Comparison of ENCODE assay signal across 8 cellular contexts in the genomic region with DNA sequence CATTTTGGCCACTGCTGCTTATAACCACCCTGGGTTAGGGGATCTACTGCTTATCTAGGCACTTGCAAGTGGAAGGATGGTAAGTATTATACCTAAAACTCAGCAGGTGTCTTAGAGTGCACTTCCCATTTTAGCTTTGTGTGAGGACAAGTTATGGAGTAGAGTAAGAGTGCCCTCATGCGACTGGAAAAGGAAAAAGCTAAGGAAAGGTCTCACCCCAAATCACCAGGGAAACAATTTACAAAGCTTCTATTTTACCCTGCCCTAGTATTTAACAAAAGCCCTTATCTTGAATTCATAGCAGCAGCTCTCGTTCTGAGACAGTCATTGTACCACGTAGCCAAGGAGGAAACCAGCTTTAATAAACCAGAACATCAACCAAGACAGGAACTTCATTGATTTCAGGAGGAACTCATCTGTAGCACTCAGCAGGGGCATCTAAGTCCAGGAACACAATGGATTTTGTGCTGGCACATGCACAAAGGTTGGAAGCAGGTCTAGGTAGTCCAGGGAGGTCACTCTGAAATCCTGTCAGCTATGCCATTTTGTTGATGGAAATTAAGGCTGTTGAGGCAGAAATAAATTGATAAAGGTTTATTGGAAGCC. TPM values are rescaled to one million over a fixed set of nuclear protein-coding genes. Genes with fewer than 3 reads are reported as not detected.
DNase-seq lines count a peak whose midpoint lies in the region; ATAC-seq and TF ChIP-seq lines count a peak whose summit lies in the region.

No MANE protein-coding gene starts in this region.

- no peak overlapping the region for H3K4me3 ChIP-seq in SK-N-MC
- H3K4me3 ChIP-seq in dorsolateral prefrontal cortex = peak overlapping the region in 17 of 59 donors; percentile 0 to 43 (median 15)
- no peak overlapping the region for H3K4me3 ChIP-seq in lung
- no peak overlapping the region for H3K4me3 ChIP-seq in uterus

- H3K36me3 ChIP-seq in SK-N-MC (ENCODE audit: insufficient read depth, low read length) (no peaks in the 10 kb centered on the region), lung (ENCODE audit: control insufficient read depth in 2 of 2, insufficient read depth in 2 of 2, low read length in 2 of 2) (no peaks in the 10 kb centered on the region), uterus (no peaks in the 10 kb centered on the region)

- TF ChIP-seq POLR2A in uterus (IDR thresholded peaks at IDR 0.05) = no peak

- no peaks in the 10 kb centered on the region for H3K9me3 ChIP-seq in SK-N-MC (ENCODE audit: low read depth, low read length)
- H3K9me3 ChIP-seq in lung (ENCODE audit: control insufficient read depth in 2 of 2, insufficient read depth in 1 of 2, low read length in 1 of 2) = no peaks in the 10 kb centered on the region
- H3K9me3 ChIP-seq in uterus = no peaks in the 10 kb centered on the region

- intact Hi-C loops in dorsolateral prefrontal cortex (cut with DNase I) = loop anchor here in 1 of 2 donors (10.0 kb wide), 1 partner anchor 280 kb away; no protein-coding TSS in a partner anchor
- intact Hi-C loops in uterus (cut with DNase I; ENCODE audit: low total_unique reads) = no loop called here

- peak; percentile 79 for ATAC-seq in lung (ENCODE audit: insufficient read depth, low FRiP score)

- no peak overlapping the region for H3K9ac ChIP-seq in SK-N-MC (ENCODE audit: insufficient read length)

- DNase-seq in AG08396 (ENCODE audit: low spot score) = peak; percentile 57
- peak; percentile 46 for DNase-seq in NCI-H1417 treated with DMSO at 0.1 percent for 48 hours (lab: John Stamatoyannopoulos, UW)
- peak; percentile 40 for DNase-seq in SK-N-MC (ENCODE audit: low read depth, low spot score)
- peak in 2 of 10 donors; percentile 15 to 33 for DNase-seq in dorsolateral prefrontal cortex
- no peak for DNase-seq in lung (ENCODE audit: low spot score)
- no peak for DNase-seq in uterus
- no peak for DNase-seq in T-helper 9 cell

- WGBS in lung, 2 donors = 0% methylated on average over 3 of the region's 3 CpGs

- H3K27me3 ChIP-seq in dorsolateral prefrontal cortex = no peaks in the 10 kb centered on the region
- H3K27me3 ChIP-seq in lung (ENCODE audit: control insufficient read depth, insufficient read depth) = no peaks in the 10 kb centered on the region
- H3K27me3 ChIP-seq in uterus = no peaks in the 10 kb centered on the region

- no peak overlapping the region for H3K27ac ChIP-seq in SK-N-MC
- peak overlapping the region in 44 of 59 donors; percentile 9 to 84 (median 57) for H3K27ac ChIP-seq in dorsolateral prefrontal cortex
- H3K27ac ChIP-seq in lung (ENCODE audit: low read depth in 1 of 2, low read length in 1 of 2) = no peak overlapping the region
- H3K27ac ChIP-seq in uterus = no peak overlapping the region

- H3K4me1 ChIP-seq in lung (ENCODE audit: control insufficient read depth in 2 of 2, insufficient read depth in 2 of 2, low read length in 2 of 2) (no peaks in the 10 kb centered on the region), uterus (no peaks in the 10 kb centered on the region)

- TF ChIP-seq CTCF in GM12872 (IDR thresholded peaks at IDR 0.05; ENCODE audit: insufficient read depth, low read depth, low read length) (peak; percentile 79), dorsolateral prefrontal cortex (IDR thresholded peaks at IDR 0.05 in 54 of 56, conservative IDR thresholded peaks at IDR 0.05 in 2 of 56; ENCODE audit: low read depth in 1 of 56, partially characterized antibody in 56 of 56) (peak; percentile 40 to 88 (median 76)), lung (IDR thresholded peaks at IDR 0.05; ENCODE audit: control extremely low read depth, extremely low read depth) (peak; percentile 77), uterus (IDR thresholded peaks at IDR 0.05) (peak; percentile 65 to 80 (median 76))

RNA-seq across cellular contexts. Expression of gene RDH12, which starts 2.9 kb away (rescaled TPM):
- total RNA-seq in dorsolateral prefrontal cortex (1 to 10 TPM in 95 of 120 experiments, under 1 TPM in 25; 0.42 to 7.0 (median 1.6) TPM), lung (under 1 TPM in 1 of 2 donors, not detected in 1; 0.25 TPM), uterus (not detected)
- under 1 TPM; 0.06 to 0.22 TPM for polyA plus RNA-seq in lung

RNA-seq across cellular contexts. Expression of gene RDH11, which starts 9.0 kb away (rescaled TPM):
- total RNA-seq in dorsolateral prefrontal cortex (100 to 1,000 TPM in 1 of 120 experiments, 10 to 100 TPM in 119; 51.8 to 100 (median 78.6) TPM), lung (10 to 100 TPM; 73.7 to 80.3 TPM), uterus (10 to 100 TPM; 19.1 to 90.1 (median 39.0) TPM)
- 10 to 100 TPM; 42.0 to 60.3 TPM for polyA plus RNA-seq in lung

RNA-seq across cellular contexts. Expression of gene VTI1B, which starts 30.2 kb away (rescaled TPM):
- total RNA-seq in dorsolateral prefrontal cortex = 100 to 1,000 TPM; 101 to 177 (median 140) TPM
- 100 to 1,000 TPM in 1 of 2 donors, 10 to 100 TPM in 1; 43.9 to 105 TPM for total RNA-seq in lung
- polyA plus RNA-seq in lung = 10 to 100 TPM; 48.4 to 86.6 TPM
- 100 to 1,000 TPM in 1 of 4 donors, 10 to 100 TPM in 3; 39.0 to 333 (median 48.6) TPM for total RNA-seq in uterus

Comparison
In these comparisons a context has a peak if more than half of its experiments do, and no peak if none do; other contexts are left out.
1. DNase-seq: peak in AG08396 (single experiment), NCI-H1417 treated with DMSO at 0.1 percent for 48 hours (single experiment) and SK-N-MC (single experiment); none in lung (single experiment), uterus (0 of 2) and T-helper 9 cell (single experiment).
2. H3K27ac ChIP-seq: peak in dorsolateral prefrontal cortex (44 of 59); none in SK-N-MC (single experiment), lung (0 of 2) and uterus (0 of 2).
3. Peak in every context shown above with its lines, with median percentiles within 50 percentile points of each other: CTCF ChIP-seq.